8 cellular contexts compared by ENCODE assay signal in genomic region chr12:124466200-124467128, GRCh38.
DNase-seq lines count a peak whose midpoint lies in the region; ATAC-seq and TF ChIP-seq lines count a peak whose summit lies in the region.

No MANE protein-coding gene starts in this region.

- TF ChIP-seq POLR2A in stomach (IDR thresholded peaks at IDR 0.05), result no peak

- in situ Hi-C loops in ACHN (cut with HindIII; ENCODE audit: low pct_ligation_motif_present, low pct_unique_long_range_greater_than_20kb, low sequenced_read_pairs), result no loop called here

- TF ChIP-seq CTCF in mucosa of descending colon (IDR thresholded peaks at IDR 0.05), result no peak
- peak in 2 of 7 experiments; percentile 4 to 27 for TF ChIP-seq CTCF in stomach (IDR thresholded peaks at IDR 0.05)
- TF ChIP-seq CTCF in foreskin fibroblast (IDR thresholded peaks at IDR 0.05; ENCODE audit: low read depth, low read length), result no peak

- H3K4me1 ChIP-seq in mucosa of descending colon (ENCODE audit: low read depth) (no peaks in the 10 kb centered on the region), stomach (peaks cover 0 to 49% (median 25%) of the 10 kb centered on the region in 4 donors)

- intact Hi-C loops in mucosa of descending colon (cut with DNase I, micrococcal nuclease), result no loop called here
- intact Hi-C loops in stomach (cut with DNase I; ENCODE audit: low total_unique reads), result no loop called here

- H3K27me3 ChIP-seq in stomach, result no peaks in the 10 kb centered on the region

- peak overlapping the region; percentile 54; the same call in 1 of the 2 replicates for H3K27ac ChIP-seq in SK-N-MC
- peak overlapping the region; percentile 12 to 60 (median 30) for H3K27ac ChIP-seq in stomach

- H3K36me3 ChIP-seq in SK-N-MC (ENCODE audit: insufficient read depth, low read length) (peaks cover 47% of the 10 kb centered on the region), mucosa of descending colon (ENCODE audit: low read depth) (no peaks in the 10 kb centered on the region), stomach (peaks cover 24 to 77% (median 77%) of the 10 kb centered on the region in 4 donors)

- ATAC-seq in GM18870 (IDR thresholded peaks at IDR 0.05; ENCODE audit: unreplicated experiment) (peak; percentile 85), HG03025 (IDR thresholded peaks at IDR 0.05; ENCODE audit: low FRiP score, unreplicated experiment) (peak; percentile 88), mucosa of descending colon (peak; percentile 94)

- H3K9me3 ChIP-seq in SK-N-MC (ENCODE audit: low read depth, low read length) (no peaks in the 10 kb centered on the region), mucosa of descending colon (peaks cover 6% of the 10 kb centered on the region), stomach (peaks cover 0 to 14% (median 4%) of the 10 kb centered on the region in 4 donors)

- no peak overlapping the region for H3K9ac ChIP-seq in SK-N-MC (ENCODE audit: insufficient read length)

- H3K4me3 ChIP-seq in SK-N-MC, result peak overlapping the region; percentile 46; the same call in 1 of the 2 replicates
- H3K4me3 ChIP-seq in mucosa of descending colon, result no peak overlapping the region
- peak overlapping the region in 2 of 4 donors; percentile 13 to 30 for H3K4me3 ChIP-seq in stomach
- H3K4me3 ChIP-seq in foreskin fibroblast (ENCODE audit: low read depth in 1 of 2, low read length in 2 of 2), result no peak overlapping the region

- 70 to 82% (median 74%) methylated on average over 12 to 31 of the region's 31 CpGs for WGBS in stomach, 5 donors

- no peak for TF ChIP-seq EP300 in stomach (IDR thresholded peaks at IDR 0.05)

- DNase-seq in SK-N-MC (ENCODE audit: low read depth, low spot score) (peak; percentile 72), mucosa of descending colon (peak; percentile 54 to 89 (median 75)), stomach (peak; percentile 57), foreskin fibroblast (no peak), ACHN (no peak)
- DNase-seq in activated gamma-delta T cell treated with anti-CD3 and anti-CD28 coated beads, Interleukin-2, amount 50 U/mL, for 16 hours (ENCODE audit: low read depth), result peak; percentile 85

Comparison
In these comparisons a context has a peak if more than half of its experiments do, and no peak if none do; other contexts are left out.
1. DNase-seq: peak in SK-N-MC (single experiment), activated gamma-delta T cell treated with anti-CD3 and anti-CD28 coated beads, Interleukin-2, amount 50 U/mL, for 16 hours (single experiment), mucosa of descending colon (3 of 3) and stomach (single experiment); none in foreskin fibroblast (0 of 2) and ACHN (single experiment).
2. Peak in every context shown above with its lines, with median percentiles within 50 percentile points of each other: ATAC-seq.